18 cellular contexts compared by ENCODE assay signal in the genomic region with DNA sequence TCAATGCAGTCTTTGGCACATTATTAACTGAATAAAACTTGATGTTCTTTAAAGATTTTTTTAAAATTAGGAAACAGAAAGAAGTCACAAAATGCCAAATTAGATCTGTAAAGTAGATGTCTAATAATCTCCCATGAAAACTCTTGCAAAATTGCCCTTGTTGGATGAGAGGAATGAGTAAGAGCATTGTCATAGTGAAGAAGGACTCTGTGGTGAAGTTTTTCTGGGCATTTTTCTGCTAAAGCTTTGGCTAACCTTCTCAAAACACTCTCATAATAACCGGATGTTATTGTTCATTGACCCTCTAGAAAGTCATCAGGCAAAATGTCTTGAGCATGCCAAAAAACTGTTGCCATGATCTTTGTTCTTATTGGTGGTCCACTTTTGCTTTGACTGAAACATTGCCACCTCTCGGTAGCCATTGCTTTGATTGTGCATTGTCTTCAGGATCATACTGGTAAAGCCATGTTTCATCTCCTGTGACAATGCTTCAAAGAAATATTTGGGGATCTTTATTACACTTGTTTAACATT.
"Had no signal": no experiment of that assay in that cellular context is flagged by ENCODE, and none has a peak within 500 bp of the region (broad histone marks: within the 10 kb centered on the region; RNA-seq: fewer than 3 reads in every experiment).

No MANE protein-coding gene starts in this region.

- H3K27ac ChIP-seq: coronary artery, dorsolateral prefrontal cortex, gastrocnemius medialis, heart right ventricle, neutrophil, right atrium auricular region, sigmoid colon, skin epidermis, suprapubic skin, tibial artery, upper lobe of left lung, uterus had no signal

- H3K27ac Mint-ChIP-seq: naive thymus-derived CD8-positive, alpha-beta T cell had no signal

- H3K36me3 Mint-ChIP-seq: naive thymus-derived CD8-positive, alpha-beta T cell had no signal

- H3K27me3 ChIP-seq: dorsolateral prefrontal cortex, gastrocnemius medialis, heart right ventricle, neutrophil, right atrium auricular region, sigmoid colon, suprapubic skin, tibial artery, upper lobe of left lung, uterus had no signal

- H3K36me3 ChIP-seq: gastrocnemius medialis, heart right ventricle, neutrophil, right atrium auricular region, sigmoid colon, suprapubic skin, tibial artery, upper lobe of left lung, uterus had no signal

- DNase-seq: dorsolateral prefrontal cortex; effector CD8-positive, alpha-beta T cell; gastrocnemius medialis; heart right ventricle; hypothalamus; mucosa of descending colon; naive thymus-derived CD8-positive, alpha-beta T cell; sigmoid colon; stimulated activated naive CD8-positive, alpha-beta T cell treated with anti-CD3 and anti-CD28 coated beads, Interleukin-15, Interleukin-2, amounts not matched to agents 100 U/mL and 50 U/mL, for 24 hours; tibial artery; upper lobe of left lung; uterus had no signal

- H3K4me1 Mint-ChIP-seq: naive thymus-derived CD8-positive, alpha-beta T cell had no signal

- H3K4me1 ChIP-seq: gastrocnemius medialis, heart right ventricle, right atrium auricular region, sigmoid colon, suprapubic skin, tibial artery, upper lobe of left lung, uterus had no signal

- H3K4me3 ChIP-seq: coronary artery, dorsolateral prefrontal cortex, gastrocnemius medialis, heart right ventricle, mucosa of descending colon, right atrium auricular region, sigmoid colon, skin epidermis, suprapubic skin, tibial artery, upper lobe of left lung, uterus had no signal

- ATAC-seq: gastrocnemius medialis; heart right ventricle; left lobe of liver; mucosa of descending colon; naive thymus-derived CD8-positive, alpha-beta T cell; stimulated activated naive CD8-positive, alpha-beta T cell treated with anti-CD3 and anti-CD28 coated beads, Interleukin-15, Interleukin-2, amounts not matched to agents 100 U/mL and 50 U/mL, for 24 hours had no signal

- H3K4me3 Mint-ChIP-seq: naive thymus-derived CD8-positive, alpha-beta T cell had no signal
